In the genomic region with DNA sequence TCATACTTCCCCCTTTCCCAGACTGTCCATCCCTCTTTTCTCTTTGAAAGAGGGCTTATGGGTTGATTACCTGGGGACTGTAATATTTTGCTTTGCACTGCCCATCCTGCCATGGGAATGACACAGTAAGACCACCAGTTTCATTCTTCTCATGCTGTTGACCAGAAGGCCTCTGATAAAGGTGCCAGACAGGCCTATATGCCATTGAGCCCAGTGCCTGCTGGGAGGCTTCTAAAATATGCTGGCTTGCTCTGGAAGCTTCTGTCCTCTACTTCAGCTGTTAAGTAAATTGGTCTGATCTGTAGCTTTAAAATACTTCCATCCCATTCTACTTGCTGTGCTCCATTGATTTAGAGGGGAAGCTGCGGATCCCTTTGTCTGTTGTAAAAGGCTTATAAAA, we compare ENCODE assay signal across 26 cellular contexts.
"Had no signal": no experiment of that assay in that cellular context is flagged by ENCODE, and none has a peak within 500 bp of the region (broad histone marks: within the 10 kb centered on the region; RNA-seq: fewer than 3 reads in every experiment).

No MANE protein-coding gene starts in this region.

- H3K4me1 Mint-ChIP-seq: activated naive CD4-positive, alpha-beta T cell treated with anti-CD3 and anti-CD28 coated beads, Interleukin-2, amount 10 ng/mL, durations not matched to agents 7 days and 5 days had no signal

- H3K27ac ChIP-seq: brain microvascular endothelial cell had no signal

- H3K27ac Mint-ChIP-seq: activated CD4-positive, alpha-beta memory T cell treated with anti-CD3 and anti-CD28 coated beads for 36 hours; activated CD4-positive, alpha-beta T cell treated with anti-CD3 and anti-CD28 coated beads for 36 hours; activated CD4-positive, alpha-beta T cell treated with anti-CD3 and anti-CD28 coated beads, Interleukin-2, amount 10 ng/mL, durations not matched to agents 24 days and 14 days; activated CD8-positive, alpha-beta memory T cell treated with anti-CD3 and anti-CD28 coated beads, Interleukin-2, amount 10 ng/mL, durations not matched to agents 7 days and 5 days; activated CD8-positive, alpha-beta T cell treated with anti-CD3 and anti-CD28 coated beads, Interleukin-2, amount 10 ng/mL, durations not matched to agents 7 days and 5 days; activated naive CD4-positive, alpha-beta T cell treated with anti-CD3 and anti-CD28 coated beads, Interleukin-2, amount 10 ng/mL, durations not matched to agents 7 days and 5 days; activated naive CD4-positive, alpha-beta T cell treated with anti-CD3 and anti-CD28 coated beads, Interleukin-2, amount 50 U/mL, for 72 hours; activated naive CD8-positive, alpha-beta T cell treated with anti-CD3 and anti-CD28 coated beads, Interleukin-2, amount 10 ng/mL, durations not matched to agents 7 days and 5 days; activated T-cell treated with anti-CD3 and anti-CD28 coated beads, Interleukin-2, amount 50 U/mL, for 24 hours; activated T-cell treated with anti-CD3 and anti-CD28 coated beads, Interleukin-2, amount 50 U/mL, for 72 hours; effector memory CD8-positive, alpha-beta T cell had no signal

- ATAC-seq: activated CD4-positive, alpha-beta T cell treated with anti-CD3 and anti-CD28 coated beads for 36 hours; activated CD8-positive, alpha-beta memory T cell treated with anti-CD3 and anti-CD28 coated beads, Interleukin-2, amount 10 ng/mL, durations not matched to agents 7 days and 5 days; activated CD8-positive, alpha-beta T cell treated with anti-CD3 and anti-CD28 coated beads, Interleukin-2, amount 10 ng/mL, durations not matched to agents 7 days and 5 days; activated naive CD4-positive, alpha-beta T cell treated with anti-CD3 and anti-CD28 coated beads, Interleukin-2, amount 50 U/mL, for 72 hours; activated T-cell treated with anti-CD3 and anti-CD28 coated beads, Interleukin-2, amount 50 U/mL, for 72 hours; effector memory CD8-positive, alpha-beta T cell; esophagus mucosa had no signal

- DNase-seq: activated CD4-positive, alpha-beta memory T cell treated with anti-CD3 and anti-CD28 coated beads for 36 hours; activated CD4-positive, alpha-beta T cell treated with anti-CD3 and anti-CD28 coated beads for 36 hours; activated CD4-positive, alpha-beta T cell treated with anti-CD3 and anti-CD28 coated beads, Interleukin-2, amount 10 ng/mL, durations not matched to agents 24 days and 14 days; activated CD4-positive, CD25-positive, alpha-beta regulatory T cell; activated CD4-positive, CD25-positive, alpha-beta regulatory T cell treated with anti-CD3 and anti-CD28 coated beads, Interleukin-2, amount 50 U/mL, for 72 hours; activated CD8-positive, alpha-beta memory T cell treated with anti-CD3 and anti-CD28 coated beads, Interleukin-2, amount 10 ng/mL, durations not matched to agents 7 days and 5 days; activated CD8-positive, alpha-beta memory T cell treated with anti-CD3 and anti-CD28 coated beads, Interleukin-2, amount 50 U/mL, for 4 hours; activated CD8-positive, alpha-beta T cell treated with anti-CD3 and anti-CD28 coated beads, Interleukin-2, amount 10 ng/mL, durations not matched to agents 7 days and 5 days; activated gamma-delta T cell; activated naive CD4-positive, alpha-beta T cell; activated naive CD4-positive, alpha-beta T cell treated with anti-CD3 and anti-CD28 coated beads, Interleukin-2, amount 10 ng/mL, durations not matched to agents 7 days and 5 days; activated naive CD8-positive, alpha-beta T cell treated with anti-CD3 and anti-CD28 coated beads, Interleukin-2, amount 10 ng/mL, durations not matched to agents 7 days and 5 days; activated T-cell treated with anti-CD3 and anti-CD28 coated beads, Interleukin-2, amount 50 U/mL, for 24 hours; activated T-cell treated with anti-CD3 and anti-CD28 coated beads, Interleukin-2, amount 50 U/mL, for 72 hours; amniotic stem cell; anterior cingulate cortex; brain microvascular endothelial cell; cortex of kidney; dermis blood vessel endothelial cell; effector CD4-positive, alpha-beta T cell; effector memory CD8-positive, alpha-beta T cell; head of caudate nucleus; T-helper 2 cell had no signal

- H3K36me3 Mint-ChIP-seq: activated CD4-positive, alpha-beta memory T cell treated with anti-CD3 and anti-CD28 coated beads for 36 hours; activated CD8-positive, alpha-beta memory T cell treated with anti-CD3 and anti-CD28 coated beads, Interleukin-2, amount 10 ng/mL, durations not matched to agents 7 days and 5 days; activated naive CD4-positive, alpha-beta T cell treated with anti-CD3 and anti-CD28 coated beads, Interleukin-2, amount 10 ng/mL, durations not matched to agents 7 days and 5 days; activated naive CD4-positive, alpha-beta T cell treated with anti-CD3 and anti-CD28 coated beads, Interleukin-2, amount 50 U/mL, for 72 hours; activated naive CD8-positive, alpha-beta T cell treated with anti-CD3 and anti-CD28 coated beads, Interleukin-2, amount 10 ng/mL, durations not matched to agents 7 days and 5 days had no signal

- H3K4me3 Mint-ChIP-seq: activated CD4-positive, alpha-beta memory T cell treated with anti-CD3 and anti-CD28 coated beads for 36 hours; activated CD4-positive, alpha-beta T cell treated with anti-CD3 and anti-CD28 coated beads for 36 hours; activated CD4-positive, alpha-beta T cell treated with anti-CD3 and anti-CD28 coated beads, Interleukin-2, amount 10 ng/mL, durations not matched to agents 24 days and 14 days; activated CD8-positive, alpha-beta memory T cell treated with anti-CD3 and anti-CD28 coated beads, Interleukin-2, amount 10 ng/mL, durations not matched to agents 7 days and 5 days; activated CD8-positive, alpha-beta T cell treated with anti-CD3 and anti-CD28 coated beads, Interleukin-2, amount 10 ng/mL, durations not matched to agents 7 days and 5 days; activated naive CD4-positive, alpha-beta T cell treated with anti-CD3 and anti-CD28 coated beads, Interleukin-2, amount 10 ng/mL, durations not matched to agents 7 days and 5 days; activated naive CD8-positive, alpha-beta T cell treated with anti-CD3 and anti-CD28 coated beads, Interleukin-2, amount 10 ng/mL, durations not matched to agents 7 days and 5 days; activated T-cell treated with anti-CD3 and anti-CD28 coated beads, Interleukin-2, amount 50 U/mL, for 24 hours; activated T-cell treated with anti-CD3 and anti-CD28 coated beads, Interleukin-2, amount 50 U/mL, for 72 hours; central memory CD8-positive, alpha-beta T cell; effector memory CD8-positive, alpha-beta T cell had no signal

- H3K36me3 ChIP-seq: brain microvascular endothelial cell had no signal

- H3K27me3 ChIP-seq: brain microvascular endothelial cell had no signal

- H3K9me3 Mint-ChIP-seq: activated CD4-positive, alpha-beta T cell treated with anti-CD3 and anti-CD28 coated beads, Interleukin-2, amount 10 ng/mL, durations not matched to agents 24 days and 14 days; activated naive CD4-positive, alpha-beta T cell treated with anti-CD3 and anti-CD28 coated beads, Interleukin-2, amount 10 ng/mL, durations not matched to agents 7 days and 5 days; activated naive CD8-positive, alpha-beta T cell treated with anti-CD3 and anti-CD28 coated beads, Interleukin-2, amount 10 ng/mL, durations not matched to agents 7 days and 5 days; activated T-cell treated with anti-CD3 and anti-CD28 coated beads, Interleukin-2, amount 50 U/mL, for 24 hours had no signal
